ENCODE assay signal across 3 cellular contexts in genomic region chr17:54201380-54201779, GRCh38.
DNase-seq lines count a peak whose midpoint lies in the region; ATAC-seq, FAIRE-seq and TF ChIP-seq lines count a peak whose summit lies in the region.
"Not testable (repeated sequence)": the region's sequence is repeated elsewhere in the genome, so short reads cannot be mapped to it uniquely, and the experiment has no call there.

No MANE protein-coding gene starts in this region.

- not testable (repeated sequence) for H3K4me1 ChIP-seq in A549; MM.1S (ENCODE audit: low read length); hepatocyte (ENCODE audit: insufficient read depth)

- not testable (repeated sequence) for H3K9me3 ChIP-seq in A549; MM.1S (replicated peaks; ENCODE audit: insufficient read depth, low read length); hepatocyte (ENCODE audit: low read depth)

- not testable (repeated sequence) for H3K36me3 ChIP-seq in MM.1S (replicated peaks; ENCODE audit: insufficient read depth, low read length); hepatocyte (replicated peaks; ENCODE audit: insufficient read depth, low read depth)

- not testable (repeated sequence) for H3K9ac ChIP-seq in MM.1S (ENCODE audit: low read length)

- DNase-seq in A549 (ENCODE audit: low read depth in 1 of 2, low spot score in 1 of 2); MM.1S; hepatocyte (ENCODE audit: low spot score): not testable (repeated sequence)

- CTCF ChIA-PET in A549 (lab: Yijun Ruan, JAX) = not testable (repeated sequence)

- H3K4me3 ChIP-seq in A549; MM.1S (ENCODE audit: low read length); hepatocyte: not testable (repeated sequence)

- not testable (repeated sequence) for H3K27me3 ChIP-seq in MM.1S (replicated peaks; ENCODE audit: insufficient read depth, low read length); hepatocyte

- not testable (repeated sequence) for H3F3A ChIP-seq in MM.1S (ENCODE audit: insufficient read depth, low read length)

- not testable (repeated sequence) for H4K20me1 ChIP-seq in MM.1S (ENCODE audit: insufficient read depth, low read length); hepatocyte (ENCODE audit: insufficient read depth, poor library complexity, severe bottlenecking)

- H3K79me2 ChIP-seq in MM.1S (ENCODE audit: low read length); hepatocyte: not testable (repeated sequence)

- TF ChIP-seq RAD21 in A549 (conservative IDR thresholded peaks at IDR 0.05 in 1 of 2, IDR thresholded peaks at IDR 0.05 in 1 of 2) = not testable (repeated sequence)

- TF ChIP-seq CTCF in A549 (IDR thresholded peaks at IDR 0.05); MM.1S (IDR thresholded peaks at IDR 0.05; ENCODE audit: low read length); hepatocyte (IDR thresholded peaks at IDR 0.05; ENCODE audit: poor library complexity): not testable (repeated sequence)

- ATAC-seq in A549 = not testable (repeated sequence)

- H3K9me2 ChIP-seq in MM.1S (replicated peaks; ENCODE audit: insufficient read depth, low read length); hepatocyte (replicated peaks; ENCODE audit: insufficient read depth): not testable (repeated sequence)

- not testable (repeated sequence) for FAIRE-seq in A549 (lab: Jason Lieb, UNC)

- not testable (repeated sequence) for H3K27ac ChIP-seq in A549; MM.1S (ENCODE audit: low read length)
- peak overlapping the region; percentile 73 for H3K27ac ChIP-seq in hepatocyte

- TF ChIP-seq EP300 in A549 (IDR thresholded peaks at IDR 0.05) = not testable (repeated sequence)

- WGBS in A549 (ENCODE audit: missing lambda C conversion rate) = no CpG with 5 or more reads among the region's 2 CpGs
- WGBS in hepatocyte (ENCODE audit: low lambda C conversion rate, missing lambda C conversion rate) = no CpG with 5 or more reads among the region's 2 CpGs

- not testable (repeated sequence) for H3K4me2 ChIP-seq in A549, hepatocyte
- 0 out of 2 replicates have a peak overlapping the region, but pooled peaks have one; percentile 2 for H3K4me2 ChIP-seq in MM.1S (ENCODE audit: low read depth, low read length)

- not testable (repeated sequence) for H2AFZ ChIP-seq in MM.1S (ENCODE audit: low read length)
- peak overlapping the region; percentile 2 for H2AFZ ChIP-seq in hepatocyte

- POLR2A ChIA-PET in A549 (lab: Yijun Ruan, JAX) = not testable (repeated sequence)

- TF ChIP-seq POLR2A in A549 (IDR thresholded peaks at IDR 0.05; ENCODE audit: low read length) = not testable (repeated sequence)

TF ChIP-seq in A549, 52 proteins besides CTCF, POLR2A, EP300 and RAD21:
- TF ChIP-seq FOXS1 (CRISPR knock-in tag; IDR thresholded peaks at IDR 0.05) (peak; percentile 88; the same call in 1 of the 2 replicates), HOXB5 (CRISPR knock-in tag; IDR thresholded peaks at IDR 0.05) (peak; percentile 53; the same call in 1 of the 2 replicates), HOXB13 (CRISPR knock-in tag; IDR thresholded peaks at IDR 0.05; ENCODE audit: low read depth) (peak; percentile 66; the same call in 1 of the 2 replicates), EHF (CRISPR knock-in tag; IDR thresholded peaks at IDR 0.05) (peak; percentile 93), ZNF302 (CRISPR knock-in tag; IDR thresholded peaks at IDR 0.05) (peak; percentile 88; the same call in 1 of the 2 replicates)
